ENCODE assay signal across 15 cellular contexts in genomic region chr17:58381124-58381838, GRCh38. TPM values are rescaled to one million over a fixed set of nuclear protein-coding genes. Genes with fewer than 3 reads are reported as not detected.
DNase-seq lines count a peak whose midpoint lies in the region; ATAC-seq and TF ChIP-seq lines count a peak whose summit lies in the region.
"Had no signal": no experiment of that assay in that cellular context is flagged by ENCODE, and none has a peak within 500 bp of the region (broad histone marks: within the 10 kb centered on the region; RNA-seq: fewer than 3 reads in every experiment).

No MANE protein-coding gene starts in this region.

- H3K27me3 ChIP-seq in Caco-2 (replicated peaks; ENCODE audit: control insufficient read depth, insufficient read depth, low read length), result no peaks in the 10 kb centered on the region
- H3K27me3 ChIP-seq: ovary had no signal

- intact Hi-C loops in Caco-2 (cut with micrococcal nuclease; ENCODE audit: unreplicated experiment), result loop anchor here (1.0 to 5.0 kb wide), 3 partner anchors 10 to 36 kb away; partner anchors contain the start of gene RNF43
- intact Hi-C loops in MCF 10A (cut with micrococcal nuclease), result no loop called here

- DNase-seq in Caco-2 (peak; percentile 86 to 92), T-cell (no peak), globus pallidus (ENCODE audit: low spot score) (peak; percentile 26), neural crest cell (ENCODE audit: low read depth, low spot score) (no peak), MCF 10A (ENCODE audit: unreplicated experiment) (no peak), erythroblast (lab: John Stamatoyannopoulos, UW) (no peak)
- DNase-seq: left cardiac atrium; ovary; PC-9; stimulated activated CD4-positive, alpha-beta T cell treated with anti-CD3 and anti-CD28 coated beads, Interleukin-1b, Interleukin-23, amount 100 ng/mL, for 48 hours; stimulated activated naive CD4-positive, alpha-beta T cell; T-helper 9 cell had no signal

- H3K9me3 Mint-ChIP-seq in Caco-2 (ENCODE audit: unreplicated experiment) (no peaks in the 10 kb centered on the region), T-cell (no peaks in the 10 kb centered on the region), neural crest cell (no peaks in the 10 kb centered on the region), MCF 10A (ENCODE audit: unreplicated experiment) (no peaks in the 10 kb centered on the region)

- H3K4me1 Mint-ChIP-seq in Caco-2 (ENCODE audit: low read depth, unreplicated experiment) (peaks cover 70% of the 10 kb centered on the region), T-cell (peaks cover 47 to 60% (median 55%) of the 10 kb centered on the region in 3 donors), neural crest cell (peaks cover 43% of the 10 kb centered on the region), MCF 10A (ENCODE audit: insufficient read depth, unreplicated experiment) (no peaks in the 10 kb centered on the region)

- peaks cover 1% of the 10 kb centered on the region; the same call in 1 of the 2 replicates for H3K36me3 ChIP-seq in Caco-2 (ENCODE audit: control insufficient read depth, insufficient read depth, low read length)
- H3K36me3 ChIP-seq: ovary had no signal

- CTCF ChIA-PET in Caco-2 (lab: Charles Lee) (interaction anchor here (0.7 to 2.2 kb wide), 4 partner anchors 17 to 64 kb away, joined by 3 to 11 read pairs (median 7); partner anchors contain the start of gene RNF43), T-cell (lab: Charles Lee) (interaction anchor here in 1 of 2 donors (0.5 to 2.4 kb wide), 3 partner anchors 37 to 565 kb away, joined by 4 to 7 read pairs (median 4); no protein-coding TSS in a partner anchor), MCF 10A (lab: Yijun Ruan, JAX) (interaction anchor here (1.1 to 1.3 kb wide), 3 partner anchors 21 to 26 kb away, joined by 3 to 6 read pairs (median 4); no protein-coding TSS in a partner anchor)

- no peak overlapping the region for H3K4me3 ChIP-seq in Caco-2 (ENCODE audit: low read depth, low read length)
- H3K4me3 ChIP-seq: ovary, PC-9 had no signal

- TF ChIP-seq POLR2A in erythroblast (IDR thresholded peaks at IDR 0.05; ENCODE audit: low read length), result no peak

- POLR2A ChIA-PET in Caco-2 (lab: Charles Lee), result interaction anchor here (1.0 to 1.9 kb wide), 3 partner anchors 17 to 36 kb away, joined by 3 to 14 read pairs (median 6); partner anchors contain the start of gene RNF43
- POLR2A ChIA-PET in T-cell (lab: Charles Lee), result interaction anchor here in 1 of 2 donors (1.4 kb wide), 1 partner anchor 25 kb away, joined by 3 read pairs; no protein-coding TSS in a partner anchor
- POLR2A ChIA-PET in MCF 10A (lab: Yijun Ruan, JAX), result interaction anchor here (0.7 kb wide), 2 partner anchors 7 to 9 kb away, joined by 3 read pairs; no protein-coding TSS in a partner anchor

- H3K36me3 Mint-ChIP-seq in Caco-2 (ENCODE audit: insufficient read depth, unreplicated experiment), result peaks cover 73% of the 10 kb centered on the region
- no peaks in the 10 kb centered on the region for H3K36me3 Mint-ChIP-seq in T-cell
- no peaks in the 10 kb centered on the region for H3K36me3 Mint-ChIP-seq in neural crest cell (ENCODE audit: low read depth)
- H3K36me3 Mint-ChIP-seq in MCF 10A (ENCODE audit: insufficient read depth, unreplicated experiment), result no peaks in the 10 kb centered on the region

- H3K4me3 Mint-ChIP-seq in Caco-2 (ENCODE audit: unreplicated experiment) (peak overlapping the region; percentile 44), T-cell (no peak overlapping the region), neural crest cell (peak overlapping the region; percentile 0), MCF 10A (ENCODE audit: unreplicated experiment) (no peak overlapping the region)

- H3K4me1 ChIP-seq in Caco-2, result peaks cover 98% of the 10 kb centered on the region

- peak overlapping the region; percentile 59 for H3K27ac Mint-ChIP-seq in Caco-2 (ENCODE audit: unreplicated experiment)
- H3K27ac Mint-ChIP-seq in T-cell, result peak overlapping the region; percentile 47 to 81
- no peak overlapping the region for H3K27ac Mint-ChIP-seq in neural crest cell (ENCODE audit: unreplicated experiment)
- no peak overlapping the region for H3K27ac Mint-ChIP-seq in MCF 10A (ENCODE audit: low read depth, unreplicated experiment)

- H3K27me3 Mint-ChIP-seq in Caco-2 (ENCODE audit: insufficient read depth, unreplicated experiment), result no peaks in the 10 kb centered on the region
- no peaks in the 10 kb centered on the region for H3K27me3 Mint-ChIP-seq in T-cell
- no peaks in the 10 kb centered on the region for H3K27me3 Mint-ChIP-seq in neural crest cell (ENCODE audit: low read depth)
- H3K27me3 Mint-ChIP-seq in MCF 10A (ENCODE audit: insufficient read depth, unreplicated experiment), result no peaks in the 10 kb centered on the region

- ATAC-seq in T-cell (replicated peaks in 1 of 4), result no peak
- no peak for ATAC-seq in HG03432 (IDR thresholded peaks at IDR 0.05; ENCODE audit: unreplicated experiment)
- ATAC-seq in HG02588 (IDR thresholded peaks at IDR 0.05; ENCODE audit: unreplicated experiment), result no peak
- ATAC-seq: left cardiac atrium had no signal

- no peaks in the 10 kb centered on the region for H3K9me3 ChIP-seq in Caco-2
- H3K9me3 ChIP-seq: ovary had no signal

- no TSS peak for BruUV-seq in Caco-2 (replicated peaks; lab: Mats Ljungman, UMichigan)
- no TSS peak for BruUV-seq in MCF 10A (replicated peaks; lab: Mats Ljungman, UMichigan)

- TF ChIP-seq CTCF in Caco-2 (IDR thresholded peaks at IDR 0.05; ENCODE audit: insufficient read depth in 1 of 2, low read depth in 1 of 2, low read length in 1 of 2, severe bottlenecking in 1 of 2, unreplicated experiment in 1 of 2) (no peak), neural crest cell (conservative IDR thresholded peaks at IDR 0.05) (no peak), MCF 10A (IDR thresholded peaks at IDR 0.05; ENCODE audit: unreplicated experiment) (no peak)

RNA-seq across cellular contexts. Expression of gene SUPT4H1, which starts 29.3 kb away (rescaled TPM):
- 70.9 and 71.4 TPM in 2 replicates for total RNA-seq in Caco-2 (2022)
- total RNA-seq in T-cell, result 10 to 100 TPM; 40.5 to 77.3 (median 63.2) TPM
- total RNA-seq in neural crest cell, result 79.1 and 83.8 TPM in 2 replicates
- 63.4 and 90.8 TPM in 2 replicates for total RNA-seq in MCF 10A (2022)

RNA-seq across cellular contexts. Expression of gene RNF43, which starts 36.1 kb away (rescaled TPM):
- total RNA-seq in Caco-2 (2022) (84.2 and 87.1 TPM in 2 replicates), T-cell (1 to 10 TPM; 1.2 to 4.0 (median 1.8) TPM), neural crest cell (2.0 and 3.2 TPM in 2 replicates), MCF 10A (2022) (6.7 and 7.9 TPM in 2 replicates)
- total RNA-seq: glomerular endothelial cell had no signal

RNA-seq across cellular contexts. Expression of gene TSPOAP1, which starts 52.7 kb away (rescaled TPM):
- 6.0 and 7.4 TPM in 2 replicates for total RNA-seq in Caco-2 (2022)
- total RNA-seq in T-cell, result 10 to 100 TPM; 15.6 to 62.7 (median 19.9) TPM
- 27.9 and 30.5 TPM in 2 replicates for total RNA-seq in neural crest cell
- not detected in 2 replicates for total RNA-seq in MCF 10A (2022)

Comparison
In these comparisons a context has a peak if more than half of its experiments do, and no peak if none do; other contexts are left out.
1. DNase-seq: peak in Caco-2 (2 of 2) and globus pallidus (single experiment); none in T-cell (0 of 34), neural crest cell (single experiment), MCF 10A (single experiment) and erythroblast (0 of 2).
2. H3K27ac Mint-ChIP-seq: peak in Caco-2 (single experiment) and T-cell (2 of 2); none in neural crest cell (single experiment) and MCF 10A (single experiment).
3. H3K4me3 Mint-ChIP-seq: peak in Caco-2 (single experiment) and neural crest cell (single experiment); none in T-cell (0 of 3) and MCF 10A (single experiment).